ENCODE assay signal across 12 cellular contexts in the genomic region with DNA sequence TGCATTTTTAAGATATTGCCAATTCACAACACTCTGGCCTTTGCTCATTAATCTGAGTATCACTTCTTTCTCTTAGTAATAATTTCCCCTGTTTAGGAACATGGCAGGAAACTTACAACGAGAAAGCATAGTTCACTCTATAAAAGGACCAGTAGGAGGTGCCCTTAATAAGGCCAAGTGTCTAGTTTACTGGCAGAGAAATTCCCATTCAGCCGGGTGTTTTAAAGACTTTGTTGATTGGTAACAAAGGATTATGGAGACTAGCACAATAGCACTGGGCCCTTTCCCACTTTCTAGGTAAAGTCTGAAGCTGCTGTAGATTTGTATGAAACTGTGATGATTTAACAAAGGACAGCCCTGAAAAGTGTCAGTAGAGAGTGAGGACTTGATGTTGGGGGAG. TPM values are rescaled to one million over a fixed set of nuclear protein-coding genes. Genes with fewer than 3 reads are reported as not detected.
DNase-seq lines count a peak whose midpoint lies in the region; ATAC-seq, FAIRE-seq and TF ChIP-seq lines count a peak whose summit lies in the region.
"Had no signal": no experiment of that assay in that cellular context is flagged by ENCODE, and none has a peak within 500 bp of the region (broad histone marks: within the 10 kb centered on the region; RNA-seq: fewer than 3 reads in every experiment).

No MANE protein-coding gene starts in this region.

- no peaks in the 10 kb centered on the region for H3K4me1 ChIP-seq in DND-41 (ENCODE audit: insufficient read depth, low read length)
- peaks cover 25% of the 10 kb centered on the region for H3K4me1 ChIP-seq in KMS-11 (ENCODE audit: low read depth, poor library complexity, severe bottlenecking)

- no peaks in the 10 kb centered on the region for H3K36me3 Mint-ChIP-seq in CD14-positive monocyte

- H3K27ac ChIP-seq in DND-41 (ENCODE audit: low read length), result no peak overlapping the region
- no peak overlapping the region for H3K27ac ChIP-seq in KMS-11
- H3K27ac ChIP-seq in neural cell (ENCODE audit: low read length), result peak overlapping the region; percentile 74

- H3K4me2 ChIP-seq in DND-41 (ENCODE audit: insufficient read depth, low read length), result no peak overlapping the region
- H3K4me2 ChIP-seq in KMS-11, result no peak overlapping the region
- peak overlapping the region; percentile 73 for H3K4me2 ChIP-seq in neural cell (ENCODE audit: low read length)

- no peak overlapping the region for H3K27ac Mint-ChIP-seq in CD14-positive monocyte
- H3K27ac Mint-ChIP-seq: activated T-helper 17 cell treated with anti-CD3 and anti-CD28 coated beads, Interleukin-2, amount 50 U/mL, for 72 hours; naive B cell; stimulated activated naive CD8-positive, alpha-beta T cell treated with anti-CD3 and anti-CD28 coated beads, Interleukin-15, amount 100 ng/mL, for 72 hours had no signal

- TF ChIP-seq EP300 in neural cell (conservative IDR thresholded peaks at IDR 0.05; ENCODE audit: poor library complexity, severe bottlenecking), result peak; percentile 46

- DNase-seq in DND-41 (no peak), astrocyte of the cerebellum (ENCODE audit: low read depth) (no peak), GM19239 (ENCODE audit: insufficient read length, low spot score) (no peak), CD14-positive monocyte (ENCODE audit: low spot score) (no peak), HPDE6-E6E7 (ENCODE audit: extremely low spot score) (no peak)
- DNase-seq: naive B cell; stimulated activated naive CD8-positive, alpha-beta T cell treated with anti-CD3 and anti-CD28 coated beads, Interleukin-15, amount 100 ng/mL, for 72 hours had no signal

- H2AFZ ChIP-seq in DND-41 (ENCODE audit: low read depth, low read length), result no peak overlapping the region
- H2AFZ ChIP-seq in KMS-11 (ENCODE audit: low read depth), result no peak overlapping the region
- H2AFZ ChIP-seq in neural cell (ENCODE audit: low read depth, low read length), result peak overlapping the region; percentile 5

- H3K9me3 ChIP-seq in DND-41 (ENCODE audit: insufficient read depth, low read length, severe bottlenecking), result no peaks in the 10 kb centered on the region
- H3K9me3 ChIP-seq in neural cell (ENCODE audit: low read length), result no peaks in the 10 kb centered on the region

- TF ChIP-seq CTCF in DND-41 (IDR thresholded peaks at IDR 0.05; ENCODE audit: borderline replicate concordance, extremely low read depth, low read length, poor library complexity, severe bottlenecking) (peak; percentile 11), KMS-11 (conservative IDR thresholded peaks at IDR 0.05; ENCODE audit: low read depth, low read length) (peak; percentile 45; the same call in 1 of the 2 replicates), astrocyte of the cerebellum (IDR thresholded peaks at IDR 0.05; ENCODE audit: low read depth, low read length, missing control alignments) (peak; percentile 32), neural cell (IDR thresholded peaks at IDR 0.05; ENCODE audit: poor library complexity, severe bottlenecking) (peak; percentile 89), CD14-positive monocyte (IDR thresholded peaks at IDR 0.05) (no peak)

- H3F3A ChIP-seq in neural cell (ENCODE audit: insufficient read depth, low read length, poor library complexity, severe bottlenecking), result peaks cover 4% of the 10 kb centered on the region

- in situ Hi-C loops in astrocyte of the cerebellum (cut with HindIII; ENCODE audit: low sequenced_read_pairs), result no loop called here

- peaks cover 0 to 16% (median 10%) of the 10 kb centered on the region in 7 donors for H3K9me3 Mint-ChIP-seq in CD14-positive monocyte
- H3K9me3 Mint-ChIP-seq: activated T-helper 17 cell treated with anti-CD3 and anti-CD28 coated beads, Interleukin-2, amount 50 U/mL, for 72 hours had no signal

- ATAC-seq in DND-41 (ENCODE audit: insufficient read depth, low read depth), result no peak
- no peak for ATAC-seq in GM21381 (IDR thresholded peaks at IDR 0.05; ENCODE audit: unreplicated experiment)
- ATAC-seq: activated T-helper 17 cell treated with anti-CD3 and anti-CD28 coated beads, Interleukin-2, amount 50 U/mL, for 72 hours; Panc1; stimulated activated naive CD8-positive, alpha-beta T cell treated with anti-CD3 and anti-CD28 coated beads, Interleukin-15, amount 100 ng/mL, for 72 hours had no signal

- H3K36me3 ChIP-seq in DND-41 (ENCODE audit: insufficient read depth, low read length) (no peaks in the 10 kb centered on the region), KMS-11 (ENCODE audit: insufficient read depth) (no peaks in the 10 kb centered on the region), neural cell (ENCODE audit: insufficient read depth, low read length) (no peaks in the 10 kb centered on the region)

- H3K79me2 ChIP-seq in DND-41 (ENCODE audit: insufficient read depth, low read length) (no peaks in the 10 kb centered on the region), KMS-11 (ENCODE audit: insufficient read depth, low read depth) (no peaks in the 10 kb centered on the region), neural cell (replicated peaks; ENCODE audit: insufficient read depth, low read length) (peaks cover 77% of the 10 kb centered on the region)

- no peak overlapping the region for H3K4me3 ChIP-seq in DND-41 (ENCODE audit: low read depth in 1 of 2, low read length in 2 of 2)
- H3K4me3 ChIP-seq in KMS-11 (IDR thresholded peaks at IDR 0.05; ENCODE audit: insufficient read depth, low read depth, low read length), result no peak overlapping the region
- H3K4me3 ChIP-seq in astrocyte of the cerebellum (ENCODE audit: low read depth, low read length), result no peak overlapping the region
- H3K4me3 ChIP-seq in neural cell (ENCODE audit: low read length), result peak overlapping the region; percentile 84

- H3K9ac ChIP-seq in DND-41 (ENCODE audit: low read depth, low read length) (no peak overlapping the region), KMS-11 (no peak overlapping the region), neural cell (ENCODE audit: low read length) (peak overlapping the region; percentile 82)

- intact Hi-C loops in CD14-positive monocyte (cut with micrococcal nuclease), result no loop called here

- no peaks in the 10 kb centered on the region for H4K20me1 ChIP-seq in DND-41 (ENCODE audit: insufficient read depth, low read length)
- H4K20me1 ChIP-seq in KMS-11 (ENCODE audit: insufficient read depth), result no peaks in the 10 kb centered on the region
- no peaks in the 10 kb centered on the region for H4K20me1 ChIP-seq in neural cell (ENCODE audit: insufficient read depth)

- no peak for FAIRE-seq in GM19239 (lab: Jason Lieb, UNC)

- no peaks in the 10 kb centered on the region for H3K4me1 Mint-ChIP-seq in CD14-positive monocyte
- H3K4me1 Mint-ChIP-seq: activated T-helper 17 cell treated with anti-CD3 and anti-CD28 coated beads, Interleukin-2, amount 50 U/mL, for 72 hours; naive B cell had no signal

- no peaks in the 10 kb centered on the region for H3K27me3 ChIP-seq in DND-41 (ENCODE audit: insufficient read depth, low read length, poor library complexity)
- no peaks in the 10 kb centered on the region for H3K27me3 ChIP-seq in KMS-11 (ENCODE audit: insufficient read depth, low read depth)
- H3K27me3 ChIP-seq in neural cell (ENCODE audit: insufficient read depth, low read depth, low read length), result no peaks in the 10 kb centered on the region

- H3K27me3 Mint-ChIP-seq in CD14-positive monocyte (ENCODE audit: low read depth in 3 of 3), result peaks cover 0 to 33% (median 2%) of the 10 kb centered on the region in 3 donors
- H3K27me3 Mint-ChIP-seq: stimulated activated naive CD8-positive, alpha-beta T cell treated with anti-CD3 and anti-CD28 coated beads, Interleukin-15, amount 100 ng/mL, for 72 hours had no signal

- no peak overlapping the region for H3K4me3 Mint-ChIP-seq in CD14-positive monocyte
- H3K4me3 Mint-ChIP-seq: activated T-helper 17 cell treated with anti-CD3 and anti-CD28 coated beads, Interleukin-2, amount 50 U/mL, for 72 hours; naive B cell; stimulated activated naive CD8-positive, alpha-beta T cell treated with anti-CD3 and anti-CD28 coated beads, Interleukin-15, amount 100 ng/mL, for 72 hours had no signal

- H3K9me2 ChIP-seq in neural cell (ENCODE audit: insufficient read depth, low read length), result no peaks in the 10 kb centered on the region

- TF ChIP-seq RAD21 in neural cell (conservative IDR thresholded peaks at IDR 0.05), result peak; percentile 90

TF ChIP-seq in neural cell, 6 proteins besides CTCF, POLR2A, EP300 and RAD21:
- TF ChIP-seq POLR2AphosphoS5 (IDR thresholded peaks at IDR 0.05), result peak; percentile 22
- no peak for TF ChIP-seq MXI1 (conservative IDR thresholded peaks at IDR 0.05; ENCODE audit: poor library complexity, severe bottlenecking)
- TF ChIP-seq TAF1 (IDR thresholded peaks at IDR 0.05; ENCODE audit: low read depth), result no peak
- TF ChIP-seq EZH2 (IDR thresholded peaks at IDR 0.05; ENCODE audit: borderline replicate concordance, insufficient read depth, low read length, poor library complexity, severe bottlenecking), result no peak
- TF ChIP-seq SMC3 (conservative IDR thresholded peaks at IDR 0.05; ENCODE audit: poor library complexity), result peak; percentile 85
- TF ChIP-seq, protein P1, sequence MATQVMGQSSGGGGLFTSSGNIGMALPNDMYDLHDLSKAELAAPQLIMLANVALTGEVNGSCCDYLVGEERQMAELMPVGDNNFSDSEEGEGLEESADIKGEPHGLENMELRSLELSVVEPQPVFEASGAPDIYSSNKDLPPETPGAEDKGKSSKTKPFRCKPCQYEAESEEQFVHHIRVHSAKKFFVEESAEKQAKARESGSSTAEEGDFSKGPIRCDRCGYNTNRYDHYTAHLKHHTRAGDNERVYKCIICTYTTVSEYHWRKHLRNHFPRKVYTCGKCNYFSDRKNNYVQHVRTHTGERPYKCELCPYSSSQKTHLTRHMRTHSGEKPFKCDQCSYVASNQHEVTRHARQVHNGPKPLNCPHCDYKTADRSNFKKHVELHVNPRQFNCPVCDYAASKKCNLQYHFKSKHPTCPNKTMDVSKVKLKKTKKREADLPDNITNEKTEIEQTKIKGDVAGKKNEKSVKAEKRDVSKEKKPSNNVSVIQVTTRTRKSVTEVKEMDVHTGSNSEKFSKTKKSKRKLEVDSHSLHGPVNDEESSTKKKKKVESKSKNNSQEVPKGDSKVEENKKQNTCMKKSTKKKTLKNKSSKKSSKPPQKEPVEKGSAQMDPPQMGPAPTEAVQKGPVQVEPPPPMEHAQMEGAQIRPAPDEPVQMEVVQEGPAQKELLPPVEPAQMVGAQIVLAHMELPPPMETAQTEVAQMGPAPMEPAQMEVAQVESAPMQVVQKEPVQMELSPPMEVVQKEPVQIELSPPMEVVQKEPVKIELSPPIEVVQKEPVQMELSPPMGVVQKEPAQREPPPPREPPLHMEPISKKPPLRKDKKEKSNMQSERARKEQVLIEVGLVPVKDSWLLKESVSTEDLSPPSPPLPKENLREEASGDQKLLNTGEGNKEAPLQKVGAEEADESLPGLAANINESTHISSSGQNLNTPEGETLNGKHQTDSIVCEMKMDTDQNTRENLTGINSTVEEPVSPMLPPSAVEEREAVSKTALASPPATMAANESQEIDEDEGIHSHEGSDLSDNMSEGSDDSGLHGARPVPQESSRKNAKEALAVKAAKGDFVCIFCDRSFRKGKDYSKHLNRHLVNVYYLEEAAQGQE (IDR thresholded peaks at IDR 0.05; ENCODE audit: borderline replicate concordance), result peak; percentile 75
TF ChIP-seq in neural cell: peak in this region for 3.

RNA-seq across cellular contexts. Expression of a gene that starts 3.1 kb away (rescaled TPM):
- polyA plus RNA-seq in neural cell (37.4 and 40.7 TPM in 2 replicates), CD14-positive monocyte (not detected)
- polyA minus RNA-seq in neural cell, result 116 and 178 TPM in 2 replicates

Comparison
In these comparisons a context has a peak if more than half of its experiments do, and no peak if none do; other contexts are left out.
1. RNA of a gene that starts 3.1 kb away (polyA plus RNA-seq): 37.4 to 40.7 TPM in neural cell; not detected in CD14-positive monocyte; every median in the first group is over 10 times any median in the second.